Comparison of ENCODE assay signal across 19 cellular contexts in the genomic region with DNA sequence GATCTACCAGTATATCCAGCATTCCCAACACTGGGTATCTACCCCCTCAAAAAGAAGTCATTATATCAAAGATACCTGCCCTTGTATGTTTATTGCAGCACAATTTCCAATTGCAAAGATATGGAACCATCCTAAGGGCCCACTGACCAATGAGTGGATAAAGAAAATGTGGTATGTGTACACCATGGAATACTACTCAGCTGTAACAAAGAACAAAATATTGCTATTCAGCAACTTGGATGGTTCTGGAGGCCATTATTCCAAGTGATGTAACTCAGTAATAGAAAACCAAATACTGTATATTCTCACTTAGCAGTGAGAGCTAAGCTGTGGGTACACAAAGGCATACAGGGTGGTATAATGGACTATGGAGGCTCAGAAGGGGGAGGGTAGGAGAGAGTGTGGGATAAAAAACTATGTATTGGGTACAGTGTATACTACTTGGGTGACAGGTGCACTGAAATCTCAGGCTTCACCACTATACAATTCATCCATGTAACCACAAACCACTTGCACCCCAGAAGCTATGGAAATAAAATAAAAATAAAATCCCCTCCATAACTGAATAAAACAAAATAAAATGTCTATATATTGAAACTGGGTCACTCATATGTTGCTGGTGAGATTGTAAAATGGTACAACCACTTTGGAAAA.
"Had no signal": no experiment of that assay in that cellular context is flagged by ENCODE, and none has a peak within 500 bp of the region (broad histone marks: within the 10 kb centered on the region; RNA-seq: fewer than 3 reads in every experiment).

No MANE protein-coding gene starts in this region.

- H3K27ac ChIP-seq: RWPE1 had no signal

- H3K4me3 ChIP-seq: MG63 had no signal

- H3K27me3 ChIP-seq: MG63 had no signal

- DNase-seq: Karpas-422, KBM-7, MG63, NCI-H1092, NCI-H1105 treated with DMSO at 0.1 percent for 48 hours, NCI-H1417 treated with DMSO at 0.1 percent for 48 hours, NCI-H146, NCI-H1694 treated with DMSO at 0.1 percent for 48 hours, NCI-H1930, NCI-H2081, NCI-H2107, NCI-H2227 treated with DMSO at 0.1 percent for 48 hours, NCI-H524, NCI-H526 treated with DMSO at 0.1 percent for 48 hours, NCI-H748 treated with DMSO at 0.1 percent for 48 hours, PC-3, SHP77 had no signal

- ATAC-seq: Panc1, PC-3 had no signal

- H3K36me3 ChIP-seq: MG63 had no signal
